8 cellular contexts compared by ENCODE assay signal in the genomic region with DNA sequence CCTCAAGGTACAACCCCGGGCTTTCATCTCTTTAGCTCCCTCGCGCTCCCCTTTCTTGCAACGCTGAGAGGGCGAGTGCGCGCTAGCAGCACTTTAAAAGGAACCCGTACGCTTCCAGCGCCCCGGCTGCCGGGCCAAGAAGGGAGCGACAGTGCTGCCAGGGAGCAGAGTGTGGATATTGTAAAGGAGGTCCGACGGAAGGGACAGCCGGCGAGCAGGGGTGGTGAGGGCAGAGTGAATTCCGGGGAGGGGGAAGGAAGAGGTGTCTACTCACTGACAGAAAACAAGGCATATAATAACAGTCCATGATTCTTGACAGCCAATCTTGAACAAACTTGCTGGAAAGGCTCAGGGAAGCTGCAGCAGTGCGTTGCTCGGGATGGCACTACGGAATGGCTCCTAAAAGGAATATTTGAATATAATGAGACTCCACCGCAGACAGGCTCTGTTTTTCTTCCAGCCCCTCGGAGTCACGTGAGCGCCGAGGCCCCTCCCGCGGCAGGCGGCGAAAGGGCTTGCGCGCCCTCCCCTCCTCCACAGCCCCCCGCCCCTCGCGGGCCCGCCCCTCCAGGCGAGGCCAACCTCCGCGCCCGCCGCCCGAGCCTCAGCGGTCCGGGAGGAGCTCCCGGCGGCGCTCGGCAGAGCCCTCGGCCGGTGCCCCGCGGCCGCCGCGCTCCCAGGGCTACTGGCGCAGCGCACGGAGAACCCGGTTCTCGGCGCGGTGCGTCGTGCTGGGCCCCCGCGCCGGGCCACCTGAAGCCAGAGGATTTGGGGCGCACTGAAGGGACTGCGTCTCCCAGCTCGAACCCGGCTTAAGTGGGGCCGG. TPM values are rescaled to one million over a fixed set of nuclear protein-coding genes. Genes with fewer than 3 reads are reported as not detected.
DNase-seq lines count a peak whose midpoint lies in the region; ATAC-seq, FAIRE-seq and TF ChIP-seq lines count a peak whose summit lies in the region.

No MANE protein-coding gene starts in this region.

- H3K36me3 ChIP-seq in ascending aorta (peaks cover 15 to 29% of the 10 kb centered on the region in 2 donors), pancreas (no peaks in the 10 kb centered on the region)

- H3K4me3 ChIP-seq in ascending aorta: peak overlapping the region; percentile 65 to 72
- peak overlapping the region; percentile 29 to 65 (median 46) for H3K4me3 ChIP-seq in pancreas

- no peaks in the 10 kb centered on the region for H3K27me3 ChIP-seq in ascending aorta
- H3K27me3 ChIP-seq in pancreas: no peaks in the 10 kb centered on the region

- TF ChIP-seq CTCF in ascending aorta (IDR thresholded peaks at IDR 0.05): no peak
- no peak for TF ChIP-seq CTCF in pancreas (IDR thresholded peaks at IDR 0.05)

- H3K9me3 Mint-ChIP-seq in activated CD4-positive, alpha-beta T cell treated with anti-CD3 and anti-CD28 coated beads, Interleukin-2, amount 10 ng/mL, durations not matched to agents 7 days and 5 days: no peaks in the 10 kb centered on the region

- peaks cover 85% of the 10 kb centered on the region for H3K27me3 Mint-ChIP-seq in activated CD4-positive, alpha-beta T cell treated with anti-CD3 and anti-CD28 coated beads, Interleukin-2, amount 10 ng/mL, durations not matched to agents 7 days and 5 days

- DNase-seq in activated CD4-positive, alpha-beta T cell treated with anti-CD3 and anti-CD28 coated beads, Interleukin-2, amount 10 ng/mL, durations not matched to agents 7 days and 5 days: no peak
- DNase-seq in activated CD4-positive, alpha-beta T cell treated with anti-CD3 and anti-CD28 coated beads for 1 hour: no peak
- DNase-seq in NCI-H1930 (lab: John Stamatoyannopoulos, UW): peak; percentile 45 to 50
- DNase-seq in ascending aorta (ENCODE audit: low spot score in 2 of 2): peak in 1 of 2 donors; percentile 90
- DNase-seq in left ventricle myocardium superior: peak; percentile 91
- DNase-seq in pancreas: peak; percentile 61 to 88 (median 78)
- no peak for DNase-seq in SHP77 (lab: John Stamatoyannopoulos, UW)

- H3K36me3 Mint-ChIP-seq in activated CD4-positive, alpha-beta T cell treated with anti-CD3 and anti-CD28 coated beads, Interleukin-2, amount 10 ng/mL, durations not matched to agents 7 days and 5 days (ENCODE audit: low read depth): no peaks in the 10 kb centered on the region

- H3K4me1 ChIP-seq in ascending aorta (peaks cover 0 to 9% of the 10 kb centered on the region in 2 donors), pancreas (peaks cover 0 to 11% (median 0%) of the 10 kb centered on the region in 3 donors)

- H3K4me1 Mint-ChIP-seq in activated CD4-positive, alpha-beta T cell treated with anti-CD3 and anti-CD28 coated beads, Interleukin-2, amount 10 ng/mL, durations not matched to agents 7 days and 5 days: peaks cover 35% of the 10 kb centered on the region

- H3K27ac Mint-ChIP-seq in activated CD4-positive, alpha-beta T cell treated with anti-CD3 and anti-CD28 coated beads, Interleukin-2, amount 10 ng/mL, durations not matched to agents 7 days and 5 days: no peak overlapping the region

- H3K4me3 Mint-ChIP-seq in activated CD4-positive, alpha-beta T cell treated with anti-CD3 and anti-CD28 coated beads, Interleukin-2, amount 10 ng/mL, durations not matched to agents 7 days and 5 days: peak overlapping the region; percentile 74

- FAIRE-seq in pancreas (lab: Jason Lieb, UNC): no peak

- H3K27ac ChIP-seq in ascending aorta: peak overlapping the region; percentile 82 to 85
- H3K27ac ChIP-seq in pancreas: peak overlapping the region; percentile 22 to 72 (median 48)

- 1% methylated on average over 64 to 72 of the region's 72 CpGs for WGBS in pancreas, 2 donors

- POLR2A ChIA-PET in activated CD4-positive, alpha-beta T cell treated with anti-CD3 and anti-CD28 coated beads, Interleukin-2, amount 10 ng/mL, durations not matched to agents 7 days and 5 days (lab: Charles Lee): no interaction called here

- CTCF ChIA-PET in activated CD4-positive, alpha-beta T cell treated with anti-CD3 and anti-CD28 coated beads, Interleukin-2, amount 10 ng/mL, durations not matched to agents 7 days and 5 days (lab: Charles Lee): no interaction called here

- ATAC-seq in left ventricle myocardium superior (peak; percentile 87), pancreas (peak; percentile 84 to 90 (median 88)), HG02970 (IDR thresholded peaks at IDR 0.05; ENCODE audit: low FRiP score, unreplicated experiment) (no peak)

- H3K9me3 ChIP-seq in ascending aorta (no peaks in the 10 kb centered on the region), pancreas (no peaks in the 10 kb centered on the region)

- intact Hi-C loops in ascending aorta (cut with DNase I) (loop anchor here (2.0 to 10.0 kb wide), 8 partner anchors 394 to 1432 kb away; a partner anchor contains a TSS), left ventricle myocardium superior (cut with micrococcal nuclease) (no loop called here), pancreas (cut with DNase I) (no loop called here)

RNA-seq across cellular contexts. Expression of a gene that starts 3.4 kb away (rescaled TPM):
- total RNA-seq in activated CD4-positive, alpha-beta T cell treated with anti-CD3 and anti-CD28 coated beads, Interleukin-2, amount 10 ng/mL, durations not matched to agents 7 days and 5 days: under 1 TPM; 0.60 to 0.64 TPM
- 33.1 TPM for total RNA-seq in ascending aorta
- 7.1 TPM for total RNA-seq in left ventricle myocardium superior
- 1 to 10 TPM in 5 of 6 donors, under 1 TPM in 1; 0.59 to 4.6 (median 2.0) TPM for total RNA-seq in pancreas
- 1 to 10 TPM; 1.9 to 2.0 TPM for polyA plus RNA-seq in pancreas

Comparison
In these comparisons a context has a peak if more than half of its experiments do, and no peak if none do; other contexts are left out.
1. DNase-seq: peak in NCI-H1930 (2 of 2), left ventricle myocardium superior (single experiment) and pancreas (6 of 6); none in activated CD4-positive, alpha-beta T cell treated with anti-CD3 and anti-CD28 coated beads, Interleukin-2, amount 10 ng/mL, durations not matched to agents 7 days and 5 days (single experiment), activated CD4-positive, alpha-beta T cell treated with anti-CD3 and anti-CD28 coated beads for 1 hour (single experiment) and SHP77 (0 of 2).